Comparison of ENCODE assay signal across 1 cellular context in the genomic region with DNA sequence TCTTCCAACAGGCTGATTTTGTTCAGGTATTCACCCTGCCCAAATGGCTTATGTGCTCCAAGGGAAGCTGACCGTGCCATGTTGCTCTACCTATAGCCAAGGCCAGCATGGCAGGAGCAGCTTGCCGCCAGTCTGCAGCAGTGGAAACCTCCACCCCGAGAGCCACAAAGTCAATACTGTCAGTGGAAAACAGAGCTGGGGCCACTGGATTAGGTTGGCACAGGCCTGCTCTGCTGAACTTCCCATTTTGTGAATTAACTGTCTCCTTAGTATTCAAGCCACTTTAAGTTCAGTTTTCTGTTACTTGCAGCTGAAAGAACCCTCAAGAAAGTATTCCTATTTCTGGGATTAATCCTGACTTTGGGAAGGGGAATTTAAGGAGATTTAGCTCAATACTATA.
TF ChIP-seq lines count a peak whose summit lies in the region.

No MANE protein-coding gene starts in this region.

TF ChIP-seq in HepG2, 621 proteins besides CTCF, POLR2A, EP300 and RAD21 (continued from another document):
- no peak for TF ChIP-seq PAF1 (CRISPR knock-in tag; IDR thresholded peaks at IDR 0.05)
- no peak for TF ChIP-seq ZNF878 (CRISPR knock-in tag; IDR thresholded peaks at IDR 0.05)
- no peak for TF ChIP-seq ZNF703 (CRISPR knock-in tag; IDR thresholded peaks at IDR 0.05; ENCODE audit: borderline replicate concordance)
- TF ChIP-seq WIZ (CRISPR knock-in tag; IDR thresholded peaks at IDR 0.05), result no peak
- no peak for TF ChIP-seq ZNF83 (CRISPR knock-in tag; IDR thresholded peaks at IDR 0.05; ENCODE audit: borderline replicate concordance)
- TF ChIP-seq ETV5 (CRISPR knock-in tag; IDR thresholded peaks at IDR 0.05; ENCODE audit: borderline replicate concordance), result no peak
- no peak for TF ChIP-seq TOPORS (CRISPR knock-in tag; IDR thresholded peaks at IDR 0.05)
- no peak for TF ChIP-seq DNMT3B (CRISPR knock-in tag; conservative IDR thresholded peaks at IDR 0.05)
- TF ChIP-seq MAFK (conservative IDR thresholded peaks at IDR 0.05 in 1 of 2, IDR thresholded peaks at IDR 0.05 in 1 of 2; ENCODE audit: low read length in 2 of 2), result no peak
- TF ChIP-seq HOXD1 (CRISPR knock-in tag; IDR thresholded peaks at IDR 0.05), result no peak
- no peak for TF ChIP-seq ZBTB3 (CRISPR knock-in tag; IDR thresholded peaks at IDR 0.05; ENCODE audit: borderline replicate concordance, low read depth)
TF ChIP-seq in HepG2: peak in this region for 0.
